8 cellular contexts compared by ENCODE assay signal in genomic region chr14:92686763-92687427, GRCh38.
DNase-seq lines count a peak whose midpoint lies in the region; ATAC-seq and TF ChIP-seq lines count a peak whose summit lies in the region.

No MANE protein-coding gene starts in this region.

- CTCF ChIA-PET in OCI-LY7 (lab: Charles Lee; ENCODE audit: unreplicated experiment), result interaction anchor here (1.1 kb wide), 1 partner anchor 93 kb away, joined by 4 read pairs; no protein-coding TSS in a partner anchor

- 9 to 17% methylated on average over 8 to 42 of the region's 46 CpGs for WGBS in tibial nerve, 2 donors

- TF ChIP-seq CTCF in GM12874 (IDR thresholded peaks at IDR 0.05; ENCODE audit: insufficient read depth, low read depth, low read length) (peak; percentile 99), OCI-LY7 (conservative IDR thresholded peaks at IDR 0.05; ENCODE audit: low read length) (peak; percentile 84), tibial nerve (IDR thresholded peaks at IDR 0.05) (peak; percentile 77 to 99 (median 98))

- POLR2A ChIA-PET in OCI-LY7 (lab: Charles Lee), result interaction anchor here (0.5 to 1.3 kb wide), 2 partner anchors 26 to 99 kb away, joined by 3 read pairs; no protein-coding TSS in a partner anchor

- intact Hi-C loops in OCI-LY7 (cut with micrococcal nuclease; ENCODE audit: unreplicated experiment), result loop anchor here (2.0 kb wide), 1 partner anchor 96 kb away; no protein-coding TSS in a partner anchor

- peak; percentile 53 for ATAC-seq in HG03565 (IDR thresholded peaks at IDR 0.05; ENCODE audit: unreplicated experiment)
- ATAC-seq in HG03139 (IDR thresholded peaks at IDR 0.05; ENCODE audit: unreplicated experiment), result no peak

- no TSS peak for BruUV-seq in OCI-LY7 (replicated peaks; lab: Mats Ljungman, UMichigan)

- H3K27me3 ChIP-seq in tibial nerve, result peaks cover 0 to 14% of the 10 kb centered on the region in 2 donors

- no peak overlapping the region for H2AFZ ChIP-seq in OCI-LY7 (ENCODE audit: low read length)

- H3K4me2 ChIP-seq in OCI-LY7 (ENCODE audit: low read length), result no peak overlapping the region

- H3K27ac ChIP-seq in OCI-LY7 (ENCODE audit: low read depth, low read length, poor library complexity, severe bottlenecking) (no peak overlapping the region), tibial nerve (no peak overlapping the region)

- H3K4me3 ChIP-seq in OCI-LY7 (ENCODE audit: low read depth, low read length, poor library complexity, severe bottlenecking) (no peak overlapping the region), tibial nerve (peak overlapping the region; percentile 13 to 49 (median 37))

- TF ChIP-seq EP300 in tibial nerve (IDR thresholded peaks at IDR 0.05), result no peak

- H4K20me1 ChIP-seq in OCI-LY7 (ENCODE audit: insufficient read depth, low read length), result no peaks in the 10 kb centered on the region

- H3K36me3 ChIP-seq in OCI-LY7 (ENCODE audit: insufficient read depth, low read length), result no peaks in the 10 kb centered on the region
- H3K36me3 ChIP-seq in tibial nerve, result peaks cover 0 to 51% (median 0%) of the 10 kb centered on the region in 3 donors

- H3K9me3 ChIP-seq in OCI-LY7 (ENCODE audit: low read length) (no peaks in the 10 kb centered on the region), tibial nerve (no peaks in the 10 kb centered on the region)

- H3K4me1 ChIP-seq in OCI-LY7 (ENCODE audit: insufficient read depth, low read length, poor library complexity, severe bottlenecking) (no peaks in the 10 kb centered on the region), tibial nerve (peaks cover 0 to 19% (median 3%) of the 10 kb centered on the region in 4 donors)

- no peaks in the 10 kb centered on the region for H3K79me2 ChIP-seq in OCI-LY7 (ENCODE audit: insufficient read depth, low read depth, low read length)

- peak in 1 of 2 donors; percentile 6 for TF ChIP-seq POLR2A in tibial nerve (IDR thresholded peaks at IDR 0.05)

- H3K9me2 ChIP-seq in OCI-LY7 (ENCODE audit: insufficient read depth, low read length), result no peaks in the 10 kb centered on the region

- peak; percentile 43 for DNase-seq in OCI-LY7 (ENCODE audit: low spot score)
- peak; percentile 45 for DNase-seq in activated gamma-delta T cell (lab: John Stamatoyannopoulos, UW)
- peak; percentile 75 for DNase-seq in germinal center (ENCODE audit: low spot score)
- DNase-seq in occipital lobe (lab: John Stamatoyannopoulos, UW), result peak; percentile 70
- peak; percentile 59 to 67 for DNase-seq in tibial nerve (ENCODE audit: low spot score in 2 of 2)
